In the genomic region with DNA sequence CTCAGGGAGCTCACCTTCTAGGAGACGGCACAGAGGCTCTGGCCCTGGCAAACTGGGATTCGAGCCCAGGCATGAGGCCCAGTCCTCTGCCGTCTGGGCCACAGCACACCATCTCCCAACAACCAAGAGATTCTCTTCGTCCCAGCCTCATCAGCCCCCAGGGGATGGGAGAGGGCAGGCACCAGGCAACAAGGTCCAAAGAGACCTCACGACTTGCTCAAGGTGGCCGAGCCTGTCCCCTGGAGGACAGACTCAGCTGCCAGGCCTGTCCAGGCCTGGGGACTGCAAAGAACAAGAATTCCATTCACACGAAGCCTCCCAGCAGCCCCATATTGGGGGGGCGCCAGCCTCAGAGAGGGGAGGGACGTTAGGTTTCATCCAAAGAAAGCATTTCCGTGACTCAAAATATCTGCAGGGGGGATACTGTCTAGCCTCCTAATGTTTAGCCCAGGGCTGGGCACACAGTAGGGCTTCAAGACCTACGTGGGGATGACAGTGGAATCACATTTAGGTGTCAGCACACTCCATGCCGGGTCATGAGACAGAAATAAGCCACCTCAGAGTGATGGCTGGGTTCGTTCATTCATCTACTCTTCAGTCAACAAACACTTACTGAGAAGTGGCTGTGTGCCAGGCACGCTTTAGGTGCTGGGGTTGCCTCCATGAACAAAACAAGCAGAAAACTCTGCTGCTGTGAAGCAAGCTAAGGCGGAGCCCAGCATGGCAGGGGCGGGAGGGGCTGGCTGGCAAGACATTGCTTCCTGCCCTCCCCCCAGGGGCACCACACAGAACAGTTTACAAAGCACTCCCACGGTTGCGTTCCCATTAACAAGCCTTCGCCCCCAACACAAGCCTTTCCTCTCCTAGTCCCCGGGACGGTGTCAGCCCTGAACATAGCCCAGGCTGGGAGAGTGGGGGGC, we compare ENCODE assay signal across 9 cellular contexts. TPM values are rescaled to one million over a fixed set of nuclear protein-coding genes. Genes with fewer than 3 reads are reported as not detected.
A peak's percentile ranks its signal among the peaks of the same experiment; 100 is the strongest.
DNase-seq lines count a peak whose midpoint lies in the region; ATAC-seq and TF ChIP-seq lines count a peak whose summit lies in the region.
"Had no signal": no experiment of that assay in that cellular context is flagged by ENCODE, and none has a peak within 500 bp of the region (broad histone marks: within the 10 kb centered on the region; RNA-seq: fewer than 3 reads in every experiment).

No MANE protein-coding gene starts in this region.

- ATAC-seq in naive B cell (ENCODE audit: low read depth in 2 of 2) (peak; percentile 22 to 29), GM21786 (IDR thresholded peaks at IDR 0.05; ENCODE audit: unreplicated experiment) (no peak), HG03095 (IDR thresholded peaks at IDR 0.05; ENCODE audit: unreplicated experiment) (no peak)

- peaks cover 2% of the 10 kb centered on the region for H3K36me3 ChIP-seq in NT2/D1 (ENCODE audit: insufficient read depth, insufficient read length, low read length)

- no peak for TF ChIP-seq CTCF in GM13977 (IDR thresholded peaks at IDR 0.05; ENCODE audit: extremely low read depth, insufficient read depth, missing control alignments)

- H3K9me3 Mint-ChIP-seq in activated naive CD8-positive, alpha-beta T cell (ENCODE audit: low read depth), result no peaks in the 10 kb centered on the region
- H3K9me3 Mint-ChIP-seq in naive B cell, result no peaks in the 10 kb centered on the region

- no peaks in the 10 kb centered on the region for H3K36me3 Mint-ChIP-seq in activated naive CD8-positive, alpha-beta T cell
- no peaks in the 10 kb centered on the region for H3K36me3 Mint-ChIP-seq in naive B cell

- H3K27me3 Mint-ChIP-seq in activated naive CD8-positive, alpha-beta T cell, result no peaks in the 10 kb centered on the region
- no peaks in the 10 kb centered on the region for H3K27me3 Mint-ChIP-seq in naive B cell

- peaks cover 42% of the 10 kb centered on the region for H3K27me3 ChIP-seq in NT2/D1 (ENCODE audit: insufficient read depth, insufficient read length)

- peak overlapping the region; percentile 97 for H3K27ac Mint-ChIP-seq in activated naive CD8-positive, alpha-beta T cell
- peak overlapping the region; percentile 83 to 95 (median 90) for H3K27ac Mint-ChIP-seq in naive B cell

- H3K4me1 Mint-ChIP-seq in activated naive CD8-positive, alpha-beta T cell (ENCODE audit: low read depth), result peaks cover 62% of the 10 kb centered on the region
- H3K4me1 Mint-ChIP-seq in naive B cell, result peaks cover 70 to 85% (median 79%) of the 10 kb centered on the region in 3 donors

- H3K4me3 ChIP-seq in NT2/D1 (ENCODE audit: insufficient read length, low read depth), result no peak overlapping the region

- DNase-seq in GDM1 (lab: John Stamatoyannopoulos, UW) (peak; percentile 21), NT2/D1 (ENCODE audit: low read depth, low spot score) (no peak), naive B cell (peak; percentile 67), HuH-7 (ENCODE audit: low spot score) (no peak), GM13977 (ENCODE audit: low spot score) (no peak)

- H3K9ac ChIP-seq in NT2/D1 (ENCODE audit: insufficient read length, low read depth), result peak overlapping the region; percentile 0

- H3K4me1 ChIP-seq in NT2/D1 (ENCODE audit: insufficient read depth, insufficient read length), result peaks cover 57% of the 10 kb centered on the region

- no peaks in the 10 kb centered on the region for H3K9me3 ChIP-seq in NT2/D1 (ENCODE audit: insufficient read depth, low read length)

- H3K4me3 Mint-ChIP-seq in activated naive CD8-positive, alpha-beta T cell, result peak overlapping the region; percentile 85
- H3K4me3 Mint-ChIP-seq in naive B cell, result peak overlapping the region; percentile 84 to 91 (median 86)

- in situ Hi-C loops in GM13977 (cut with MboI; ENCODE audit: low pct_unique_long_range_greater_than_20kb, low sequenced_read_pairs, unreplicated experiment), result no loop called here

RNA-seq across cellular contexts. Expression of a gene that starts 1.2 kb away (rescaled TPM):
- polyA plus RNA-seq in naive B cell (ENCODE audit: low read depth in 6 of 6), result 1 to 10 TPM in 5 of 6 donors, under 1 TPM in 1; 0.80 to 2.9 (median 1.7) TPM

RNA-seq across cellular contexts. Expression of a gene that starts 11.6 kb away (rescaled TPM):
- 10 to 100 TPM; 37.9 to 54.7 (median 50.0) TPM for polyA plus RNA-seq in naive B cell (ENCODE audit: low read depth in 6 of 6)

RNA-seq across cellular contexts. Expression of a gene that starts 12.8 kb away (rescaled TPM):
- 100 to 1,000 TPM; 190 to 304 (median 239) TPM for polyA plus RNA-seq in naive B cell (ENCODE audit: low read depth in 6 of 6)

RNA-seq across cellular contexts. Expression of a gene that starts 15.0 kb away (rescaled TPM):
- polyA plus RNA-seq in naive B cell (ENCODE audit: low read depth in 6 of 6), result 100 to 1,000 TPM; 492 to 795 (median 530) TPM

RNA-seq across cellular contexts. Expression of a gene that starts 20.8 kb away (rescaled TPM):
- polyA plus RNA-seq in naive B cell (ENCODE audit: low read depth in 6 of 6), result 1,000 to 10,000 TPM in 3 of 6 donors, 100 to 1,000 TPM in 3; 953 to 1,146 (median 1,009) TPM
- polyA plus RNA-seq: fibroblast of lung had no signal

Comparison
In these comparisons a context has a peak if more than half of its experiments do, and no peak if none do; other contexts are left out.
1. DNase-seq: peak in GDM1 (single experiment) and naive B cell (single experiment); none in NT2/D1 (single experiment), HuH-7 (single experiment) and GM13977 (single experiment).
2. ATAC-seq: peak in naive B cell (2 of 2); none in GM21786 (single experiment) and HG03095 (single experiment).